8 cellular contexts compared by ENCODE assay signal in the genomic region with DNA sequence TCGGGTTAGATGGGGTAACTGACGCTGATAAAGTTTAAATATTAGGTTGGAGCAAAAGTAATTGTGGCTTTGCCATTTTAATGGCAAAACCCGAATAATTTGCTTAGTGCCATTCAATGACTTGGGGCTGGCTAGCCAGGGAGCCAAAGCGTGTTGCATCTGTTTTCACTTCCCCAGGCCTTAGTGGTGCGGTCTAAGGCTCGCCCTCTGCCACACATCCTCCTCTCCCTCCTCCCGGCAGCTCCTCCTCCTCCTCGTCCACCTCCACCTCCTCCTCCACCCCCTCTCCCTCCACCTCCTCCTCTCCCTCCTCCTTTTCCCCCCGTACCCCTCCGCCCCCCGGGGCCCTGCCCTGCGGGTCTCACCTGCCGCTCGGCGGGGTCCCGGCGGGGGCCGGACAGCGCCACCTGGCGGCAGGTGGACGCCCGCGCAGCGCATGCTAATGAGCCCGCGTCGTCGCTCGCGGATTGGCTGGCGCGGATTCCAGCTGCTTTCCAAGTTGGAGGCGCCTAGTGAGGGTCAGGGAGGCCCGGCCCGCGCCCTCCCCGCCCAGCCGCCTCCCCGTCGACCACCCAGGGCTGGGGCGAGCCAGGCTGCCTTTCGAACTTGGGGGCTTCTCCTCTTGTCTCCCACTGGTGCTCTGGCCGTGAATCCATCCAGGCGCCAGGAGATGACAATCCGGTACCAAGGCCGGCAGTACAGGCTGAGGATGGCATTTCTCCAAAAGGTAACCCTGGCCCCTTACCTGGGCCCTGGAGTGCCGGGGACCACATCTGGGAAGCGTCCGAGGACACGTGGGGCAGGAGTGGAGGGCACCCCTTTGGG. TPM values are rescaled to one million over a fixed set of nuclear protein-coding genes. Genes with fewer than 3 reads are reported as not detected.
DNase-seq lines count a peak whose midpoint lies in the region; ATAC-seq and TF ChIP-seq lines count a peak whose summit lies in the region.

No MANE protein-coding gene starts in this region.

- H3K4me3 Mint-ChIP-seq in nephron progenitor cell, result peak overlapping the region; percentile 76
- H3K4me3 Mint-ChIP-seq in stimulated activated naive CD8-positive, alpha-beta T cell treated with anti-CD3 and anti-CD28 coated beads, Interleukin-15, amount 100 ng/mL, for 72 hours, result peak overlapping the region; percentile 80 to 81

- no peaks in the 10 kb centered on the region for H3K9me3 Mint-ChIP-seq in nephron progenitor cell
- H3K9me3 Mint-ChIP-seq in stimulated activated naive CD8-positive, alpha-beta T cell treated with anti-CD3 and anti-CD28 coated beads, Interleukin-15, amount 100 ng/mL, for 72 hours, result no peaks in the 10 kb centered on the region

- no peaks in the 10 kb centered on the region for H3K79me2 ChIP-seq in KMS-11 (ENCODE audit: insufficient read depth, low read depth)

- H3K9ac ChIP-seq in KMS-11, result peak overlapping the region; percentile 74

- peaks cover 5% of the 10 kb centered on the region for H3K4me1 Mint-ChIP-seq in nephron progenitor cell
- H3K4me1 Mint-ChIP-seq in stimulated activated naive CD8-positive, alpha-beta T cell treated with anti-CD3 and anti-CD28 coated beads, Interleukin-15, amount 100 ng/mL, for 72 hours, result peaks cover 20% of the 10 kb centered on the region

- H3K4me3 ChIP-seq in KMS-11 (IDR thresholded peaks at IDR 0.05; ENCODE audit: insufficient read depth, low read depth, low read length) (peak overlapping the region; percentile 54), fibroblast of the aortic adventitia (ENCODE audit: low read depth, low read length) (peak overlapping the region; percentile 58)

- H3K27ac ChIP-seq in KMS-11, result peak overlapping the region; percentile 90

- ATAC-seq in GM21723 (IDR thresholded peaks at IDR 0.05; ENCODE audit: unreplicated experiment), result peak; percentile 72
- ATAC-seq in stimulated activated naive CD8-positive, alpha-beta T cell treated with anti-CD3 and anti-CD28 coated beads, Interleukin-15, amount 100 ng/mL, for 72 hours, result peak; percentile 80

- no peaks in the 10 kb centered on the region for H3K36me3 ChIP-seq in KMS-11 (ENCODE audit: insufficient read depth)

- no peaks in the 10 kb centered on the region for H3K36me3 Mint-ChIP-seq in nephron progenitor cell (ENCODE audit: low read depth)

- H3K4me1 ChIP-seq in KMS-11 (ENCODE audit: low read depth, poor library complexity, severe bottlenecking), result peaks cover 22% of the 10 kb centered on the region

- DNase-seq in DMS79 treated with DMSO at 0.1 percent for 48 hours (lab: John Stamatoyannopoulos, UW) (peak; percentile 35), RPMI7951 (ENCODE audit: low read depth) (peak; percentile 65), fibroblast of the aortic adventitia (ENCODE audit: low read depth) (peak; percentile 76), nephron progenitor cell (peak; percentile 91)
- DNase-seq in activated T-helper 1 cell treated with anti-CD3 and anti-CD28 coated beads, Interleukin-2, amount 50 U/mL, for 16 hours (ENCODE audit: low read depth in 1 of 2, low spot score in 1 of 2), result peak; percentile 59 to 72
- peak; percentile 78 to 82 for DNase-seq in stimulated activated naive CD8-positive, alpha-beta T cell treated with anti-CD3 and anti-CD28 coated beads, Interleukin-15, amount 100 ng/mL, for 72 hours

- peaks cover 16% of the 10 kb centered on the region for H3K27me3 Mint-ChIP-seq in nephron progenitor cell (ENCODE audit: low read depth, poor library complexity)
- H3K27me3 Mint-ChIP-seq in stimulated activated naive CD8-positive, alpha-beta T cell treated with anti-CD3 and anti-CD28 coated beads, Interleukin-15, amount 100 ng/mL, for 72 hours, result no peaks in the 10 kb centered on the region

- peak overlapping the region; percentile 95 for H2AFZ ChIP-seq in KMS-11 (ENCODE audit: low read depth)

- H3K27me3 ChIP-seq in KMS-11 (ENCODE audit: insufficient read depth, low read depth), result no peaks in the 10 kb centered on the region

- H4K20me1 ChIP-seq in KMS-11 (ENCODE audit: insufficient read depth), result no peaks in the 10 kb centered on the region

- peak overlapping the region; percentile 80 for H3K4me2 ChIP-seq in KMS-11

- no peak overlapping the region for H3K27ac Mint-ChIP-seq in nephron progenitor cell
- H3K27ac Mint-ChIP-seq in stimulated activated naive CD8-positive, alpha-beta T cell treated with anti-CD3 and anti-CD28 coated beads, Interleukin-15, amount 100 ng/mL, for 72 hours, result peak overlapping the region; percentile 87 to 88

- TF ChIP-seq CTCF in KMS-11 (conservative IDR thresholded peaks at IDR 0.05; ENCODE audit: low read depth, low read length) (peak; percentile 92), fibroblast of the aortic adventitia (IDR thresholded peaks at IDR 0.05; ENCODE audit: insufficient read depth, low read length) (peak; percentile 65), nephron progenitor cell (IDR thresholded peaks at IDR 0.05) (peak; percentile 76)

RNA-seq across cellular contexts. Expression of a gene that starts 36.6 kb away (rescaled TPM):
- total RNA-seq in RPMI7951 (2014; rRNA removed; shearing (Covaris generic)), result 3.3 and 4.7 TPM in 2 replicates
- total RNA-seq in fibroblast of the aortic adventitia (ENCODE audit: low replicate concordance), result 2.5 and 3.0 TPM in 2 replicates

RNA-seq across cellular contexts. Expression of a gene that starts 44.0 kb away (rescaled TPM):
- total RNA-seq in RPMI7951 (2014; rRNA removed; shearing (Covaris generic)), result 38.6 and 48.7 TPM in 2 replicates
- 48.2 and 80.0 TPM in 2 replicates for total RNA-seq in fibroblast of the aortic adventitia (ENCODE audit: low replicate concordance)

Comparison
In these comparisons a context has a peak if more than half of its experiments do, and no peak if none do; other contexts are left out.
1. Peak in every context shown above with its lines: DNase-seq, ATAC-seq, H3K4me3 ChIP-seq and H3K27ac ChIP-seq.
2. DNase-seq: peak in every context shown above with its lines; median percentile 91 in nephron progenitor cell; 80 in stimulated activated naive CD8-positive, alpha-beta T cell treated with anti-CD3 and anti-CD28 coated beads, Interleukin-15, amount 100 ng/mL, for 72 hours; 76 in fibroblast of the aortic adventitia; 66 in activated T-helper 1 cell treated with anti-CD3 and anti-CD28 coated beads, Interleukin-2, amount 50 U/mL, for 16 hours; 65 in RPMI7951; 35 in DMS79 treated with DMSO at 0.1 percent for 48 hours.